ENCODE assay signal across 24 cellular contexts in the genomic region with DNA sequence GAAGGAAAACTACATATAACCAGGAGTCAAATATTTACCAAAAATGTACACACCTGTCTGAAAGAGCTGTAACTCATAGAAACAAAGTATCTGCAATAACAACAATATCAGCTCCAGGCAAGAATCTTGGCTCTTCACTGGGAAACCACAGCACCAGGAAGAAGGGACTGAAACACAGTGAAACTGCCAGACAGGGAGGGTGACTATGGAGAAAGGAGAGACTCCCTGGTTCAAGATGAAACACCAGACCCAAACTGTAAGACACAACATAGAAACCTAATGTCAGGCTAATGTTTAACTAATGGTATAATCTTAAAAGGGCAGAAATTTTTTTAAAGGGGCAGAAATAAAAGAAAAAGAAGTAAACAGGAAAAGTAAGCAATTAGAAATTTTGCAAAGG. TPM values are rescaled to one million over a fixed set of nuclear protein-coding genes. Genes with fewer than 3 reads are reported as not detected.
DNase-seq lines count a peak whose midpoint lies in the region; ATAC-seq, FAIRE-seq and TF ChIP-seq lines count a peak whose summit lies in the region.
"Had no signal": no experiment of that assay in that cellular context is flagged by ENCODE, and none has a peak within 500 bp of the region (broad histone marks: within the 10 kb centered on the region; RNA-seq: fewer than 3 reads in every experiment).

No MANE protein-coding gene starts in this region.

- H3K27ac ChIP-seq in PC-9 (peak overlapping the region; percentile 42), small intestine (ENCODE audit: low read depth in 1 of 2, low read length in 1 of 2) (no peak overlapping the region), RWPE1 (no peak overlapping the region)
- H3K27ac ChIP-seq: C4-2B had no signal

- H3K4me1 ChIP-seq in PC-9 (replicated peaks; ENCODE audit: insufficient read depth), result peaks cover 16% of the 10 kb centered on the region
- H3K4me1 ChIP-seq in small intestine (ENCODE audit: control insufficient read depth in 2 of 2, insufficient read depth in 1 of 2, low read depth in 1 of 2, low read length in 1 of 2), result no peaks in the 10 kb centered on the region

- H3K27me3 ChIP-seq in PC-9 (ENCODE audit: insufficient read depth, low read depth) (no peaks in the 10 kb centered on the region), kidney epithelial cell (ENCODE audit: control insufficient read depth, insufficient read depth, low read length) (no peaks in the 10 kb centered on the region), small intestine (ENCODE audit: control insufficient read depth in 2 of 2, insufficient read depth in 2 of 2, low read length in 2 of 2) (peaks cover 0 to 2% of the 10 kb centered on the region in 2 donors)
- H3K27me3 ChIP-seq: esophagus squamous epithelium had no signal

- no peak for FAIRE-seq in small intestine (lab: Jason Lieb, UNC)
- FAIRE-seq: A204.1, GM12891, urothelium cell line had no signal

- no peaks in the 10 kb centered on the region for H3K79me2 ChIP-seq in PC-9 (ENCODE audit: low read depth)

- no peaks in the 10 kb centered on the region for H4K20me1 ChIP-seq in PC-9 (ENCODE audit: insufficient read depth)

- H2AFZ ChIP-seq in PC-9, result no peak overlapping the region

- DNase-seq in NCI-H2171 treated with DMSO at 0.1 percent for 48 hours (lab: John Stamatoyannopoulos, UW) (peak; percentile 3), NCI-H2171 (lab: John Stamatoyannopoulos, UW) (no peak), PC-9 (peak; percentile 44 to 47), kidney epithelial cell (ENCODE audit: low read depth) (peak; percentile 1), small intestine (peak; percentile 17), activated gamma-delta T cell treated with Interleukin-2 at 50 U/mL for 16 hours (no peak), RWPE1 (ENCODE audit: low spot score) (no peak), sciatic nerve (ENCODE audit: low spot score) (no peak)
- DNase-seq: activated B cell treated with CpG ODN at 0.5 μM for 24 hours; activated CD4-positive, alpha-beta memory T cell treated with anti-CD3 and anti-CD28 coated beads for 36 hours; activated naive CD4-positive, alpha-beta T cell treated with Interleukin-2 at 50 U/mL for 16 hours; esophagus squamous epithelium; HCEC 1CT; IMR-90; MV-4-11; T-helper 2 cell had no signal

- no TSS peak for BruUV-seq in PC-9 (replicated peaks; lab: Mats Ljungman, UMichigan)

- POLR2A ChIA-PET in PC-9 (lab: Charles Lee; ENCODE audit: unreplicated experiment) (no interaction called here), RWPE1 (lab: Yijun Ruan, JAX; ENCODE audit: low non-redundant PET) (no interaction called here)

- TF ChIP-seq CTCF in PC-9 (conservative IDR thresholded peaks at IDR 0.05) (no peak), kidney epithelial cell (IDR thresholded peaks at IDR 0.05; ENCODE audit: insufficient read depth, low read length, poor library complexity, severe bottlenecking) (no peak), RWPE1 (conservative IDR thresholded peaks at IDR 0.05; ENCODE audit: low read depth) (no peak)

- H3K9me2 ChIP-seq in PC-9 (ENCODE audit: insufficient read depth), result no peaks in the 10 kb centered on the region; the same call in 1 of the 2 replicates

- no peak for ATAC-seq in sciatic nerve

- no peaks in the 10 kb centered on the region for H3F3A ChIP-seq in PC-9 (ENCODE audit: insufficient read depth, low read depth)

- H3K4me2 ChIP-seq in PC-9, result peak overlapping the region; percentile 60

- CTCF ChIA-PET in PC-9 (lab: Charles Lee), result no interaction called here
- CTCF ChIA-PET in RWPE1 (lab: Yijun Ruan, JAX), result no interaction called here

- no peaks in the 10 kb centered on the region for H3K9me3 ChIP-seq in PC-9 (ENCODE audit: insufficient read depth, low read depth)
- H3K9me3 ChIP-seq in small intestine (ENCODE audit: control insufficient read depth, low read depth), result no peaks in the 10 kb centered on the region

- H3K36me3 ChIP-seq in PC-9 (ENCODE audit: low read depth), result no peaks in the 10 kb centered on the region
- no peaks in the 10 kb centered on the region for H3K36me3 ChIP-seq in kidney epithelial cell (ENCODE audit: control insufficient read depth, insufficient read depth, low read length)
- H3K36me3 ChIP-seq in small intestine (ENCODE audit: control insufficient read depth in 2 of 2, insufficient read depth in 2 of 2, low read length in 2 of 2), result no peaks in the 10 kb centered on the region
- H3K36me3 ChIP-seq: esophagus squamous epithelium had no signal

- H3K4me3 ChIP-seq in PC-9 (no peak overlapping the region), kidney epithelial cell (ENCODE audit: low read depth, low read length) (no peak overlapping the region), small intestine (ENCODE audit: low read depth in 1 of 2, low read length in 2 of 2) (no peak overlapping the region)
- H3K4me3 ChIP-seq: lung had no signal

- intact Hi-C loops in PC-9 (cut with micrococcal nuclease; ENCODE audit: unreplicated experiment), result loop anchor here (5.0 kb wide), 1 partner anchor 46 kb away; no protein-coding TSS in a partner anchor
- intact Hi-C loops in sciatic nerve (cut with DNase I), result no loop called here

RNA-seq across cellular contexts. Expression of a gene that starts 11.5 kb away (rescaled TPM):
- not detected in 2 replicates for total RNA-seq in PC-9 (2021)
- not detected in 2 replicates for total RNA-seq in kidney epithelial cell
- polyA plus RNA-seq in small intestine, result not detected
- not detected for total RNA-seq in sciatic nerve
- total RNA-seq: activated B cell treated with CpG ODN at 0.5 μM for 24 hours; activated CD4-positive, alpha-beta memory T cell treated with anti-CD3 and anti-CD28 coated beads for 36 hours; esophagus squamous epithelium; IMR-90; lung; myocyte; omental fat pad; subcutaneous adipose tissue had no signal
- polyA plus RNA-seq: IMR-90, lung had no signal

RNA-seq across cellular contexts. Expression of a gene that starts 39.8 kb away (rescaled TPM):
- not detected in 2 replicates for total RNA-seq in PC-9 (2021)
- total RNA-seq in kidney epithelial cell, result not detected in 2 replicates
- polyA plus RNA-seq in small intestine, result not detected
- not detected for total RNA-seq in sciatic nerve
- total RNA-seq: activated B cell treated with CpG ODN at 0.5 μM for 24 hours; activated CD4-positive, alpha-beta memory T cell treated with anti-CD3 and anti-CD28 coated beads for 36 hours; esophagus squamous epithelium; IMR-90; myocyte; omental fat pad; subcutaneous adipose tissue had no signal
- polyA plus RNA-seq: IMR-90 had no signal

RNA-seq across cellular contexts. Expression of a gene that starts 50.1 kb away (rescaled TPM):
- not detected in 2 replicates for total RNA-seq in PC-9 (2021)
- not detected in 2 replicates for total RNA-seq in kidney epithelial cell
- polyA plus RNA-seq in small intestine, result not detected
- not detected for total RNA-seq in sciatic nerve
- total RNA-seq: activated B cell treated with CpG ODN at 0.5 μM for 24 hours; activated CD4-positive, alpha-beta memory T cell treated with anti-CD3 and anti-CD28 coated beads for 36 hours; esophagus squamous epithelium; IMR-90; lung; myocyte; omental fat pad; subcutaneous adipose tissue had no signal
- polyA plus RNA-seq: IMR-90 had no signal

Comparison
In these comparisons a context has a peak if more than half of its experiments do, and no peak if none do; other contexts are left out.
1. DNase-seq: peak in NCI-H2171 treated with DMSO at 0.1 percent for 48 hours (single experiment), PC-9 (2 of 2), kidney epithelial cell (single experiment) and small intestine (single experiment); none in NCI-H2171 (single experiment), activated gamma-delta T cell treated with Interleukin-2 at 50 U/mL for 16 hours (single experiment), RWPE1 (single experiment) and sciatic nerve (single experiment).